Comparison of ENCODE assay signal across 14 cellular contexts in genomic region chr14:61334197-61334701, GRCh38. TPM values are rescaled to one million over a fixed set of nuclear protein-coding genes. Genes with fewer than 3 reads are reported as not detected.
DNase-seq lines count a peak whose midpoint lies in the region; ATAC-seq, FAIRE-seq and TF ChIP-seq lines count a peak whose summit lies in the region.
"Had no signal": no experiment of that assay in that cellular context is flagged by ENCODE, and none has a peak within 500 bp of the region (broad histone marks: within the 10 kb centered on the region; RNA-seq: fewer than 3 reads in every experiment).

No MANE protein-coding gene starts in this region.

- H3K27ac ChIP-seq in GM23338 (ENCODE audit: low read depth) = no peak overlapping the region
- peak overlapping the region in 18 of 21 experiments; percentile 1 to 93 (median 54) for H3K27ac ChIP-seq in skin epidermis
- H3K27ac ChIP-seq in PC-9 = no peak overlapping the region
- H3K27ac ChIP-seq: body of pancreas had no signal

- no peaks in the 10 kb centered on the region for H4K20me1 ChIP-seq in GM23338 (replicated peaks; ENCODE audit: insufficient read depth)
- no peaks in the 10 kb centered on the region; the same call in 1 of the 2 replicates for H4K20me1 ChIP-seq in PC-9 (ENCODE audit: insufficient read depth)

- DNase-seq in GM23338 (ENCODE audit: low spot score) (peak; percentile 2), bronchial epithelial cell (ENCODE audit: low read depth) (no peak), PC-9 (no peak), mesenteric fat pad (ENCODE audit: low spot score) (no peak), amygdala (lab: John Stamatoyannopoulos, UW) (no peak)
- peak; percentile 46 for DNase-seq in activated CD4-positive, alpha-beta T cell treated with anti-CD3 and anti-CD28 coated beads for 48 hours
- DNase-seq: body of pancreas, heart left ventricle, NCI-H1417, NCI-H446 treated with DMSO at 0.1 percent for 48 hours, posterior cingulate gyrus had no signal

- CTCF ChIA-PET in PC-9 (lab: Charles Lee) = no interaction called here

- H3K4me3 ChIP-seq in GM23338 = no peak overlapping the region
- no peak overlapping the region for H3K4me3 ChIP-seq in bronchial epithelial cell (ENCODE audit: low read depth, low read length)
- H3K4me3 ChIP-seq in skin epidermis = no peak overlapping the region
- no peak overlapping the region for H3K4me3 ChIP-seq in PC-9
- H3K4me3 ChIP-seq: body of pancreas had no signal

- H3K36me3 ChIP-seq in GM23338 (ENCODE audit: insufficient read depth) (no peaks in the 10 kb centered on the region), bronchial epithelial cell (ENCODE audit: control insufficient read depth, insufficient read depth, low read length) (no peaks in the 10 kb centered on the region), PC-9 (ENCODE audit: low read depth) (no peaks in the 10 kb centered on the region)
- H3K36me3 ChIP-seq: heart left ventricle had no signal

- 0 out of 2 replicates have a peak, but pooled peaks cover 4% of the 10 kb centered on the region for H3K9me2 ChIP-seq in GM23338 (ENCODE audit: insufficient read depth)
- no peaks in the 10 kb centered on the region for H3K9me2 ChIP-seq in PC-9 (ENCODE audit: insufficient read depth)

- H3K27ac Mint-ChIP-seq in GM23338 = no peak overlapping the region

- H3K79me2 ChIP-seq in GM23338 (replicated peaks; ENCODE audit: insufficient read depth) (no peaks in the 10 kb centered on the region), PC-9 (ENCODE audit: low read depth) (peaks cover 92% of the 10 kb centered on the region)

- no peaks in the 10 kb centered on the region for H3K36me3 Mint-ChIP-seq in GM23338 (ENCODE audit: low read depth)

- H3K4me1 ChIP-seq in GM23338 (ENCODE audit: insufficient read depth) (no peaks in the 10 kb centered on the region), PC-9 (replicated peaks; ENCODE audit: insufficient read depth) (peaks cover 22% of the 10 kb centered on the region)
- H3K4me1 ChIP-seq: body of pancreas had no signal

- H3F3A ChIP-seq in GM23338 (replicated peaks; ENCODE audit: low read depth) (no peaks in the 10 kb centered on the region), PC-9 (ENCODE audit: insufficient read depth, low read depth) (no peaks in the 10 kb centered on the region; the same call in none of the 2 replicates)

- H3K27me3 ChIP-seq in GM23338 (ENCODE audit: insufficient read depth) (no peaks in the 10 kb centered on the region), bronchial epithelial cell (ENCODE audit: control insufficient read depth, insufficient read depth, low read length) (no peaks in the 10 kb centered on the region), PC-9 (ENCODE audit: insufficient read depth, low read depth) (no peaks in the 10 kb centered on the region)
- H3K27me3 ChIP-seq: body of pancreas, heart left ventricle had no signal

- H3K9me3 ChIP-seq in PC-9 (ENCODE audit: insufficient read depth, low read depth) = no peaks in the 10 kb centered on the region
- H3K9me3 ChIP-seq: body of pancreas, heart left ventricle had no signal

- H3K27me3 Mint-ChIP-seq in GM23338 (ENCODE audit: insufficient read depth, low read depth, poor library complexity) = no peaks in the 10 kb centered on the region

- POLR2A ChIA-PET in PC-9 (lab: Charles Lee; ENCODE audit: unreplicated experiment) = interaction anchor here (0.9 kb wide), 1 partner anchor 13 kb away, joined by 3 read pairs; the partner anchor contains the start of gene PRKCH

- intact Hi-C loops in PC-9 (cut with micrococcal nuclease; ENCODE audit: unreplicated experiment) = no loop called here

- no peak overlapping the region for H3K4me2 ChIP-seq in GM23338
- H3K4me2 ChIP-seq in PC-9 = no peak overlapping the region

- H3K9me3 Mint-ChIP-seq in GM23338 = no peaks in the 10 kb centered on the region

- no peak overlapping the region for H3K4me3 Mint-ChIP-seq in GM23338

- peak; percentile 62 for ATAC-seq in GM23338
- ATAC-seq in GM18519 (IDR thresholded peaks at IDR 0.05; ENCODE audit: low FRiP score, unreplicated experiment) = no peak
- ATAC-seq: body of pancreas, heart left ventricle, Panc1 had no signal

- FAIRE-seq in bronchial epithelial cell (lab: Jason Lieb, UNC) = peak; percentile 92

- no TSS peak for BruUV-seq in PC-9 (replicated peaks; lab: Mats Ljungman, UMichigan)

- H2AFZ ChIP-seq in GM23338 (no peak overlapping the region; the same call in 1 of the 2 replicates), PC-9 (no peak overlapping the region)

- peaks cover 12% of the 10 kb centered on the region for H3K4me1 Mint-ChIP-seq in GM23338

- TF ChIP-seq CTCF in GM23338 (conservative IDR thresholded peaks at IDR 0.05; ENCODE audit: low read depth in 2 of 2) (no peak), bronchial epithelial cell (IDR thresholded peaks at IDR 0.05; ENCODE audit: insufficient read depth, low read length, severe bottlenecking) (no peak), PC-9 (conservative IDR thresholded peaks at IDR 0.05) (no peak)

TF ChIP-seq in GM23338, 12 proteins besides CTCF, POLR2A, EP300 and RAD21:
- TF ChIP-seq EZH2phosphoT487 (IDR thresholded peaks at IDR 0.05; ENCODE audit: unreplicated experiment) (no peak), JUNB (IDR thresholded peaks at IDR 0.05; ENCODE audit: unreplicated experiment) (no peak), NANOG (IDR thresholded peaks at IDR 0.05; ENCODE audit: borderline replicate concordance) (no peak), EZH2 (IDR thresholded peaks at IDR 0.05; ENCODE audit: low read depth, unreplicated experiment) (no peak)

RNA-seq across cellular contexts. Expression of gene PRKCH, which starts 12.9 kb away (rescaled TPM):
- total RNA-seq in GM23338 (2014; rRNA removed; shearing (Covaris generic)) = 10.0 and 10.1 TPM in 2 replicates
- polyA plus RNA-seq in GM23338 (2016; fragmentation: Nextera tagmentation; extraction: Ambion mirVana) = 5.3 and 5.4 TPM in 2 replicates
- total RNA-seq in bronchial epithelial cell (24.5 and 52.6 TPM in 2 replicates), PC-9 (2021) (32.4 and 49.8 TPM in 2 replicates), mesenteric fat pad (43.0 TPM)

RNA-seq across cellular contexts. Expression of gene TMEM30B, which starts 53.1 kb away (rescaled TPM):
- total RNA-seq in GM23338 (2014; rRNA removed; shearing (Covaris generic)) = 12.8 and 22.9 TPM in 2 replicates
- 7.2 and 7.4 TPM in 2 replicates for polyA plus RNA-seq in GM23338 (2016; fragmentation: Nextera tagmentation; extraction: Ambion mirVana)
- total RNA-seq in bronchial epithelial cell = 10.5 and 15.7 TPM in 2 replicates
- 15.2 and 19.6 TPM in 2 replicates for total RNA-seq in PC-9 (2021)
- total RNA-seq in mesenteric fat pad = 4.0 TPM

Comparison
In these comparisons a context has a peak if more than half of its experiments do, and no peak if none do; other contexts are left out.
1. DNase-seq: peak in GM23338 (single experiment) and activated CD4-positive, alpha-beta T cell treated with anti-CD3 and anti-CD28 coated beads for 48 hours (single experiment); none in bronchial epithelial cell (single experiment), PC-9 (0 of 2), mesenteric fat pad (single experiment) and amygdala (0 of 56).
2. H3K27ac ChIP-seq: peak in skin epidermis (18 of 21); none in GM23338 (single experiment) and PC-9 (single experiment).